12 cellular contexts compared by ENCODE assay signal in genomic region chr6:125014157-125014957, GRCh38. TPM values are rescaled to one million over a fixed set of nuclear protein-coding genes. Genes with fewer than 3 reads are reported as not detected.
DNase-seq lines count a peak whose midpoint lies in the region; ATAC-seq and TF ChIP-seq lines count a peak whose summit lies in the region.
"Had no signal": no experiment of that assay in that cellular context is flagged by ENCODE, and none has a peak within 500 bp of the region (broad histone marks: within the 10 kb centered on the region; RNA-seq: fewer than 3 reads in every experiment).

No MANE protein-coding gene starts in this region.

- BruUV-seq in MCF 10A (replicated peaks; lab: Mats Ljungman, UMichigan): TSS peak; percentile 37

- peak; percentile 60 for DNase-seq in MCF 10A (ENCODE audit: unreplicated experiment)
- DNase-seq in breast epithelium (ENCODE audit: low spot score in 2 of 2): no peak
- DNase-seq in OCI-M1 (lab: John Stamatoyannopoulos, UW): peak; percentile 89
- DNase-seq in fibroblast of peridontal ligament (ENCODE audit: extremely low read depth): peak; percentile 89
- peak; percentile 47 for DNase-seq in stromal cell of bone marrow (ENCODE audit: low read depth)
- DNase-seq in natural killer cell treated with Interleukin-12 subunit alpha and Interleukin-12 subunit beta and Interleukin-15 and Interleukin-18, amount 100 ng/mL, for 72 hours (ENCODE audit: low spot score): no peak
- no peak for DNase-seq in COLO829 (ENCODE audit: low spot score)
- DNase-seq: activated CD4-positive, CD25-positive, alpha-beta regulatory T cell; activated naive CD4-positive, alpha-beta T cell treated with Interleukin-2 at 50 U/mL for 16 hours; CD8-positive, alpha-beta memory T cell had no signal

- H3K4me1 ChIP-seq in breast epithelium: no peaks in the 10 kb centered on the region

- intact Hi-C loops in MCF 10A (cut with micrococcal nuclease): no loop called here
- intact Hi-C loops in breast epithelium (cut with DNase I; ENCODE audit: low total_unique reads): no loop called here

- H3K27me3 Mint-ChIP-seq in MCF 10A (ENCODE audit: insufficient read depth, unreplicated experiment): no peaks in the 10 kb centered on the region
- no peaks in the 10 kb centered on the region for H3K27me3 Mint-ChIP-seq in natural killer cell treated with Interleukin-12 subunit alpha and Interleukin-12 subunit beta and Interleukin-15 and Interleukin-18, amount 100 ng/mL, for 72 hours
- H3K27me3 Mint-ChIP-seq: memory B cell had no signal

- TF ChIP-seq CTCF in MCF 10A (IDR thresholded peaks at IDR 0.05; ENCODE audit: unreplicated experiment) (no peak), breast epithelium (IDR thresholded peaks at IDR 0.05) (no peak)

- POLR2A ChIA-PET in MCF 10A (lab: Yijun Ruan, JAX): interaction anchor here (0.9 to 2.7 kb wide), 5 partner anchors 9 to 51 kb away, joined by 3 to 20 read pairs (median 5); partner anchors contain the start of gene RNF217

- peaks cover 11% of the 10 kb centered on the region for H3K36me3 Mint-ChIP-seq in MCF 10A (ENCODE audit: insufficient read depth, unreplicated experiment)
- H3K36me3 Mint-ChIP-seq in natural killer cell treated with Interleukin-12 subunit alpha and Interleukin-12 subunit beta and Interleukin-15 and Interleukin-18, amount 100 ng/mL, for 72 hours: no peaks in the 10 kb centered on the region
- H3K36me3 Mint-ChIP-seq: CD8-positive, alpha-beta memory T cell; memory B cell had no signal

- CTCF ChIA-PET in MCF 10A (lab: Yijun Ruan, JAX): interaction anchor here (0.7 to 0.9 kb wide), 2 partner anchors 15 to 27 kb away, joined by 3 to 6 read pairs; no protein-coding TSS in a partner anchor

- TF ChIP-seq POLR2A in breast epithelium (IDR thresholded peaks at IDR 0.05): no peak

- no peaks in the 10 kb centered on the region for H3K36me3 ChIP-seq in breast epithelium

- H3K27ac Mint-ChIP-seq in MCF 10A (ENCODE audit: low read depth, unreplicated experiment): peak overlapping the region; percentile 2
- H3K27ac Mint-ChIP-seq in natural killer cell treated with Interleukin-12 subunit alpha and Interleukin-12 subunit beta and Interleukin-15 and Interleukin-18, amount 100 ng/mL, for 72 hours: no peak overlapping the region
- H3K27ac Mint-ChIP-seq: CD8-positive, alpha-beta memory T cell; memory B cell had no signal

- H3K27me3 ChIP-seq in breast epithelium: no peaks in the 10 kb centered on the region

- no peak overlapping the region for H3K4me3 Mint-ChIP-seq in MCF 10A (ENCODE audit: unreplicated experiment)
- H3K4me3 Mint-ChIP-seq in natural killer cell treated with Interleukin-12 subunit alpha and Interleukin-12 subunit beta and Interleukin-15 and Interleukin-18, amount 100 ng/mL, for 72 hours: no peak overlapping the region
- H3K4me3 Mint-ChIP-seq: CD8-positive, alpha-beta memory T cell; memory B cell had no signal

- no peaks in the 10 kb centered on the region for H3K9me3 ChIP-seq in breast epithelium

- no peak overlapping the region for H3K27ac ChIP-seq in breast epithelium

- no peak for ATAC-seq in natural killer cell treated with Interleukin-12 subunit alpha and Interleukin-12 subunit beta and Interleukin-15 and Interleukin-18, amount 100 ng/mL, for 72 hours
- ATAC-seq in GM21786 (IDR thresholded peaks at IDR 0.05; ENCODE audit: unreplicated experiment): no peak

- peaks cover 25% of the 10 kb centered on the region for H3K4me1 Mint-ChIP-seq in MCF 10A (ENCODE audit: insufficient read depth, unreplicated experiment)
- H3K4me1 Mint-ChIP-seq in natural killer cell treated with Interleukin-12 subunit alpha and Interleukin-12 subunit beta and Interleukin-15 and Interleukin-18, amount 100 ng/mL, for 72 hours (ENCODE audit: low read depth in 2 of 2): peaks cover 0 to 3% of the 10 kb centered on the region in 2 donors
- H3K4me1 Mint-ChIP-seq: CD8-positive, alpha-beta memory T cell; memory B cell had no signal

- H3K9me3 Mint-ChIP-seq in MCF 10A (ENCODE audit: unreplicated experiment): no peaks in the 10 kb centered on the region
- H3K9me3 Mint-ChIP-seq in natural killer cell treated with Interleukin-12 subunit alpha and Interleukin-12 subunit beta and Interleukin-15 and Interleukin-18, amount 100 ng/mL, for 72 hours: no peaks in the 10 kb centered on the region
- H3K9me3 Mint-ChIP-seq: CD8-positive, alpha-beta memory T cell; memory B cell had no signal

- no peak overlapping the region for H3K4me3 ChIP-seq in breast epithelium

RNA-seq across cellular contexts. Expression of gene RNF217, which starts 52.1 kb away (rescaled TPM):
- total RNA-seq in MCF 10A (2022) (22.8 and 24.8 TPM in 2 replicates), breast epithelium (10 to 100 TPM; 40.1 to 43.3 (median 41.0) TPM)
- total RNA-seq in natural killer cell treated with Interleukin-12 subunit alpha and Interleukin-12 subunit beta and Interleukin-15 and Interleukin-18, amount 100 ng/mL, for 72 hours: 1 to 10 TPM; 1.4 to 3.6 TPM

Comparison
In these comparisons a context has a peak if more than half of its experiments do, and no peak if none do; other contexts are left out.
1. DNase-seq: peak in MCF 10A (single experiment), OCI-M1 (single experiment), fibroblast of peridontal ligament (single experiment) and stromal cell of bone marrow (single experiment); none in breast epithelium (0 of 2), natural killer cell treated with Interleukin-12 subunit alpha and Interleukin-12 subunit beta and Interleukin-15 and Interleukin-18, amount 100 ng/mL, for 72 hours (single experiment) and COLO829 (single experiment).